Comparison of ENCODE assay signal across 19 cellular contexts in genomic region chr9:130745829-130746228, GRCh38.
"Had no signal": no experiment of that assay in that cellular context is flagged by ENCODE, and none has a peak within 500 bp of the region (broad histone marks: within the 10 kb centered on the region; RNA-seq: fewer than 3 reads in every experiment).

No MANE protein-coding gene starts in this region.

- H3K27ac Mint-ChIP-seq: activated naive CD4-positive, alpha-beta T cell treated with anti-CD3 and anti-CD28 coated beads, Interleukin-2, amount 50 U/mL, for 72 hours; nephron progenitor cell; T-helper 1 cell treated with Interleukin-12 subunit alpha and Interleukin-12 subunit beta and Interleukin-4 antibody, amounts not matched to agents 30 μg/mL and 1 μg/mL, for 36 hours had no signal

- H3K27me3 ChIP-seq: body of pancreas, esophagus muscularis mucosa, gastroesophageal sphincter, heart left ventricle, left lung, right atrium auricular region had no signal

- H3K36me3 Mint-ChIP-seq: activated naive CD4-positive, alpha-beta T cell treated with anti-CD3 and anti-CD28 coated beads, Interleukin-2, amount 50 U/mL, for 72 hours had no signal

- H3K9me3 ChIP-seq: body of pancreas, esophagus muscularis mucosa, gastroesophageal sphincter, heart left ventricle, left lung, right atrium auricular region had no signal

- H3K4me1 ChIP-seq: gastroesophageal sphincter, left lung had no signal

- H3K9me3 Mint-ChIP-seq: activated naive CD4-positive, alpha-beta T cell treated with anti-CD3 and anti-CD28 coated beads, Interleukin-2, amount 50 U/mL, for 72 hours; nephron progenitor cell; T-helper 1 cell treated with Interleukin-12 subunit alpha and Interleukin-12 subunit beta and Interleukin-4 antibody, amounts not matched to agents 30 μg/mL and 1 μg/mL, for 36 hours had no signal

- H3K27me3 Mint-ChIP-seq: progenitor cell of endocrine pancreas had no signal

- ATAC-seq: activated naive CD4-positive, alpha-beta T cell treated with anti-CD3 and anti-CD28 coated beads, Interleukin-2, amount 50 U/mL, for 72 hours; body of pancreas; gastroesophageal sphincter; heart left ventricle; left lung had no signal

- H3K4me3 Mint-ChIP-seq: nephron progenitor cell; T-helper 1 cell treated with Interleukin-12 subunit alpha and Interleukin-12 subunit beta and Interleukin-4 antibody, amounts not matched to agents 30 μg/mL and 1 μg/mL, for 36 hours had no signal

- H3K27ac ChIP-seq: body of pancreas, coronary artery, esophagus muscularis mucosa, gastroesophageal sphincter, heart left ventricle, left lung, right atrium auricular region had no signal

- H3K4me3 ChIP-seq: body of pancreas, coronary artery, esophagus muscularis mucosa, gastroesophageal sphincter, heart left ventricle, left lung, right atrium auricular region had no signal

- H3K36me3 ChIP-seq: esophagus muscularis mucosa, gastroesophageal sphincter, heart left ventricle, left lung, right atrium auricular region had no signal

- DNase-seq: activated CD4-positive, alpha-beta T cell treated with anti-CD3 and anti-CD28 coated beads for 1 hour; activated gamma-delta T cell; body of pancreas; caudate nucleus; heart left ventricle; left lung; nephron progenitor cell; nucleus accumbens; stimulated activated CD4-positive, alpha-beta T cell treated with anti-CD3 and anti-CD28 coated beads, Interleukin-12 subunit alpha, Interleukin-12 subunit beta, amount 100 ng/mL, for 4 hours; stimulated activated CD4-positive, alpha-beta T cell treated with anti-CD3 and anti-CD28 coated beads, Interleukin-1b, Interleukin-23, amount 100 ng/mL, for 48 hours; stimulated activated CD8-positive, alpha-beta memory T cell treated with anti-CD3 and anti-CD28 coated beads, Interleukin-4, amount 100 ng/mL, for 48 hours; stimulated activated naive CD4-positive, alpha-beta T cell had no signal
